8 cellular contexts compared by ENCODE assay signal in the genomic region with DNA sequence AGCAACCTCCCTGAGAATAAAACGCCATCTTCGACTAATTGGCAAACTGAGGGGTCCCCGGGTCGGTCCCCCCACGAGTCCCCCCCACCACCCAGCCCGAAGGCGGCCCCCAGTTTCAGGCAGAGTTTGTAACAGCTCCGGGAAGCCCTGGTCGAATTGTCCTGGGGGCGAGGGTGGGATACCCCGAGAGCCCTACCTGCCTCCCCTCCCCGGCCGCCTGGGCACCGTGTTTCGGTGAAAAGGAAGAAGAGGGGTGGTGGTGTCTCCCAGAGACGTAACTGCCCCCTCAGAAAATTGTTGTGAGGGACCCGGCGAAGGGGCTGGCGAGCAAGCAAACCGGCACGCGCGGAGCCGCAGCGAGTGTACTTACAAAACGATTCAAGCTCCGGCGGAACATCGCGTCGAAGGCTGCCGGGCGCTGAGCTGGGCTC. TPM values are rescaled to one million over a fixed set of nuclear protein-coding genes. Genes with fewer than 3 reads are reported as not detected.
DNase-seq lines count a peak whose midpoint lies in the region; ATAC-seq and TF ChIP-seq lines count a peak whose summit lies in the region.

No MANE protein-coding gene starts in this region.

- ATAC-seq in HG02798 (IDR thresholded peaks at IDR 0.05; ENCODE audit: poor library complexity, unreplicated experiment) (no peak), GM21390 (IDR thresholded peaks at IDR 0.05; ENCODE audit: unreplicated experiment) (no peak)

- H3K9ac ChIP-seq in HUES64 (ENCODE audit: low read depth, low read length) (peak overlapping the region; percentile 74), muscle layer of colon (ENCODE audit: low read length) (no peak overlapping the region)

- H3K9me3 ChIP-seq in HUES64 (ENCODE audit: insufficient read depth, low read depth, low read length) (no peaks in the 10 kb centered on the region), muscle layer of colon (ENCODE audit: low read length) (no peaks in the 10 kb centered on the region)

- CTCF ChIA-PET in AG04449 (lab: Yijun Ruan, JAX) = no interaction called here

- H3K4me3 ChIP-seq in AG04449 (ENCODE audit: low read depth, low read length) (peak overlapping the region; percentile 67), HUES64 (ENCODE audit: low read length) (peak overlapping the region; percentile 78), cardiac fibroblast (replicated peaks in 1 of 2; ENCODE audit: low read depth in 2 of 2, low read length in 2 of 2) (peak overlapping the region; percentile 69 to 74), muscle layer of colon (ENCODE audit: low read depth in 1 of 2, low read length in 2 of 2) (peak overlapping the region; percentile 30 to 57)

- H3K36me3 ChIP-seq in HUES64 (ENCODE audit: insufficient read depth, low read length) (no peaks in the 10 kb centered on the region), muscle layer of colon (ENCODE audit: insufficient read depth, low read length) (no peaks in the 10 kb centered on the region)

- POLR2A ChIA-PET in AG04449 (lab: Yijun Ruan, JAX) = no interaction called here

- peaks cover 23% of the 10 kb centered on the region for H3K4me1 ChIP-seq in HUES64 (ENCODE audit: insufficient read depth, low read length)
- peaks cover 4% of the 10 kb centered on the region for H3K4me1 ChIP-seq in muscle layer of colon (ENCODE audit: insufficient read depth, low read length)

- TF ChIP-seq CTCF in AG04449 (IDR thresholded peaks at IDR 0.05; ENCODE audit: insufficient read depth, low read length, missing control alignments) = no peak
- TF ChIP-seq CTCF in cardiac fibroblast (IDR thresholded peaks at IDR 0.05; ENCODE audit: low read depth, low read length) = no peak

- H3K27ac ChIP-seq in HUES64 (ENCODE audit: low read depth, low read length) (no peak overlapping the region), muscle layer of colon (ENCODE audit: low read depth, low read length) (peak overlapping the region; percentile 70)

- WGBS in HUES64 = under 1% methylated on average over 30 of the region's 33 CpGs

- H3K27me3 ChIP-seq in HUES64 (ENCODE audit: insufficient read depth, low read length) = peaks cover 6% of the 10 kb centered on the region
- no peaks in the 10 kb centered on the region for H3K27me3 ChIP-seq in muscle layer of colon (ENCODE audit: control insufficient read depth in 1 of 2, insufficient read depth in 2 of 2, low read length in 2 of 2)

- DNase-seq in AG04449 (ENCODE audit: low read depth, low spot score) (no peak), cardiac fibroblast (ENCODE audit: low read depth in 2 of 2) (no peak), HK-2 (ENCODE audit: unreplicated experiment) (no peak), NCI-H2171 treated with DMSO at 0.1 percent for 48 hours (lab: John Stamatoyannopoulos, UW) (no peak)

RNA-seq across cellular contexts. Expression of gene ATP11C, which starts 1.2 kb away (rescaled TPM):
- polyA plus RNA-seq in HUES64 (2013, experiment 1 of 2) = 28.6 TPM
- 32.3 TPM for polyA plus RNA-seq in HUES64 (2013, experiment 2 of 2)

RNA-seq across cellular contexts. Expression of gene CXorf66, which starts 33.7 kb away (rescaled TPM):
- polyA plus RNA-seq in HUES64 (2013, experiment 1 of 2) = not detected
- polyA plus RNA-seq in HUES64 (2013, experiment 2 of 2) = not detected
